12 cellular contexts compared by ENCODE assay signal in genomic region chr2:174667461-174667860, GRCh38.
DNase-seq lines count a peak whose midpoint lies in the region; ATAC-seq, FAIRE-seq and TF ChIP-seq lines count a peak whose summit lies in the region.
"Had no signal": no experiment of that assay in that cellular context is flagged by ENCODE, and none has a peak within 500 bp of the region (broad histone marks: within the 10 kb centered on the region; RNA-seq: fewer than 3 reads in every experiment).

No MANE protein-coding gene starts in this region.

- no peaks in the 10 kb centered on the region for H3K27me3 Mint-ChIP-seq in activated CD4-positive, alpha-beta memory T cell treated with anti-CD3 and anti-CD28 coated beads, Interleukin-2, amount 10 ng/mL, durations not matched to agents 7 days and 5 days
- H3K27me3 Mint-ChIP-seq: activated T-cell treated with anti-CD3 and anti-CD28 coated beads, Interleukin-2, amount 50 U/mL, for 24 hours had no signal

- no peak overlapping the region for H3K4me3 ChIP-seq in right lobe of liver
- H3K4me3 ChIP-seq in HepG2 (replicated peaks in 1 of 3; ENCODE audit: insufficient read depth in 1 of 3, low read depth in 2 of 3, low read length in 3 of 3) = no peak overlapping the region
- no peak overlapping the region for H3K4me3 ChIP-seq in muscle layer of colon (ENCODE audit: low read depth in 1 of 2, low read length in 2 of 2)
- H3K4me3 ChIP-seq in uterus = no peak overlapping the region
- H3K4me3 ChIP-seq: upper lobe of left lung had no signal

- H3K4me2 ChIP-seq in HepG2 (ENCODE audit: low read depth, low read length) = no peak overlapping the region

- peaks cover 7% of the 10 kb centered on the region for H3K9me3 Mint-ChIP-seq in activated CD4-positive, alpha-beta memory T cell treated with anti-CD3 and anti-CD28 coated beads, Interleukin-2, amount 10 ng/mL, durations not matched to agents 7 days and 5 days

- H3K27ac ChIP-seq in right lobe of liver (no peak overlapping the region), HepG2 (ENCODE audit: extremely low read length, insufficient read depth, low read length) (no peak overlapping the region), caudate nucleus (ENCODE audit: low read depth, low read length) (peak overlapping the region; percentile 94), muscle layer of colon (ENCODE audit: low read depth, low read length) (peak overlapping the region; percentile 49), uterus (peak overlapping the region; percentile 24 to 36)

- H3K9me3 ChIP-seq in right lobe of liver = no peaks in the 10 kb centered on the region
- no peaks in the 10 kb centered on the region for H3K9me3 ChIP-seq in HepG2 (ENCODE audit: low read length)
- H3K9me3 ChIP-seq in muscle layer of colon (ENCODE audit: low read length) = no peaks in the 10 kb centered on the region
- H3K9me3 ChIP-seq in uterus = no peaks in the 10 kb centered on the region

- DNase-seq in right lobe of liver (peak in 1 of 3 donors; percentile 30), HepG2 (ENCODE audit: low spot score) (no peak), caudate nucleus (lab: John Stamatoyannopoulos, UW) (peak in 1 of 61 donors; percentile 46), uterus (no peak)
- no peak for DNase-seq in activated CD4-positive, alpha-beta memory T cell treated with anti-CD3 and anti-CD28 coated beads, Interleukin-2, amount 10 ng/mL, durations not matched to agents 7 days and 5 days
- DNase-seq: activated T-cell treated with anti-CD3 and anti-CD28 coated beads, Interleukin-2, amount 50 U/mL, for 24 hours had no signal

- ATAC-seq in right lobe of liver (peak; percentile 49 to 66 (median 56)), HepG2 (no peak), GM21619 (IDR thresholded peaks at IDR 0.05; ENCODE audit: unreplicated experiment) (no peak), HG03521 (IDR thresholded peaks at IDR 0.05; ENCODE audit: unreplicated experiment) (no peak)

- H3K27ac Mint-ChIP-seq in activated CD4-positive, alpha-beta memory T cell treated with anti-CD3 and anti-CD28 coated beads, Interleukin-2, amount 10 ng/mL, durations not matched to agents 7 days and 5 days = no peak overlapping the region
- H3K27ac Mint-ChIP-seq: activated T-cell treated with anti-CD3 and anti-CD28 coated beads, Interleukin-2, amount 50 U/mL, for 24 hours had no signal

- 37% methylated on average over 4 of the region's 4 CpGs for WGBS in right lobe of liver (ENCODE audit: insufficient coverage, low coverage, low lambda C conversion rate, missing lambda C conversion rate)
- 47% methylated on average over 4 of the region's 4 CpGs for WGBS in HepG2 (ENCODE audit: low lambda C conversion rate)

- in situ Hi-C loops in HepG2 (cut with HindIII; ENCODE audit: extremely low pct_ligation_motif_present, low pct_unique_long_range_greater_than_20kb) = no loop called here

- no peaks in the 10 kb centered on the region for H3K79me2 ChIP-seq in HepG2 (ENCODE audit: insufficient read depth, low read length)

- peaks cover 15% of the 10 kb centered on the region for H3K36me3 Mint-ChIP-seq in activated CD4-positive, alpha-beta memory T cell treated with anti-CD3 and anti-CD28 coated beads, Interleukin-2, amount 10 ng/mL, durations not matched to agents 7 days and 5 days (ENCODE audit: low read depth)

- no peaks in the 10 kb centered on the region for H4K20me1 ChIP-seq in HepG2 (ENCODE audit: insufficient read depth, low read length)

- H3K9ac ChIP-seq in HepG2 (ENCODE audit: insufficient read depth, low read depth, low read length) = no peak overlapping the region
- peak overlapping the region; percentile 6 for H3K9ac ChIP-seq in muscle layer of colon (ENCODE audit: low read length)

- H2AFZ ChIP-seq in HepG2 (ENCODE audit: low read length) = no peak overlapping the region

- peaks cover 0 to 4% (median 0%) of the 10 kb centered on the region in 4 donors for H3K4me1 ChIP-seq in right lobe of liver
- no peaks in the 10 kb centered on the region for H3K4me1 ChIP-seq in HepG2 (ENCODE audit: insufficient read depth, low read length)
- peaks cover 65% of the 10 kb centered on the region for H3K4me1 ChIP-seq in muscle layer of colon (ENCODE audit: insufficient read depth, low read length)
- no peaks in the 10 kb centered on the region for H3K4me1 ChIP-seq in uterus

- no peak overlapping the region for H3K4me3 Mint-ChIP-seq in activated CD4-positive, alpha-beta memory T cell treated with anti-CD3 and anti-CD28 coated beads, Interleukin-2, amount 10 ng/mL, durations not matched to agents 7 days and 5 days
- H3K4me3 Mint-ChIP-seq: activated T-cell treated with anti-CD3 and anti-CD28 coated beads, Interleukin-2, amount 50 U/mL, for 24 hours had no signal

- TF ChIP-seq RAD21 in HepG2 (CRISPR knock-in tag; IDR thresholded peaks at IDR 0.05) = no peak

- H3K27me3 ChIP-seq in right lobe of liver (no peaks in the 10 kb centered on the region), HepG2 (ENCODE audit: control insufficient read depth in 1 of 2, insufficient read depth in 2 of 2, low read length in 2 of 2) (peaks cover 2 to 38% of the 10 kb centered on the region in 2 experiments; a peak in 4 of 5 replicates), muscle layer of colon (ENCODE audit: control insufficient read depth in 1 of 2, insufficient read depth in 2 of 2, low read length in 2 of 2) (no peaks in the 10 kb centered on the region), uterus (no peaks in the 10 kb centered on the region)
- H3K27me3 ChIP-seq: upper lobe of left lung had no signal

- intact Hi-C loops in right lobe of liver (cut with DNase I) = no loop called here
- intact Hi-C loops in HepG2 (cut with micrococcal nuclease; ENCODE audit: unreplicated experiment) = no loop called here
- intact Hi-C loops in uterus (cut with DNase I; ENCODE audit: low total_unique reads) = no loop called here

- CTCF ChIA-PET in HepG2 (lab: Yijun Ruan, JAX; ENCODE audit: low intra/inter-chr PET ratio, low total read pairs) = no interaction called here
- CTCF ChIA-PET in activated CD4-positive, alpha-beta memory T cell treated with anti-CD3 and anti-CD28 coated beads, Interleukin-2, amount 10 ng/mL, durations not matched to agents 7 days and 5 days (lab: Charles Lee) = interaction anchor here (0.8 to 1.6 kb wide), 4 partner anchors 12 to 95 kb away, joined by 3 to 4 read pairs (median 4); no protein-coding TSS in a partner anchor

- no peak for TF ChIP-seq POLR2A in right lobe of liver (IDR thresholded peaks at IDR 0.05)
- TF ChIP-seq POLR2A in HepG2 (IDR thresholded peaks at IDR 0.05; ENCODE audit: insufficient read depth in 1 of 2, low read depth in 2 of 2, low read length in 2 of 2) = no peak
- TF ChIP-seq POLR2A in uterus (IDR thresholded peaks at IDR 0.05) = no peak

- no peak for TF ChIP-seq EP300 in HepG2 (IDR thresholded peaks at IDR 0.05; ENCODE audit: low read depth in 2 of 2, low read length in 2 of 2)
- no peak for TF ChIP-seq EP300 in HepG2 (CRISPR knock-in tag; IDR thresholded peaks at IDR 0.05; ENCODE audit: borderline replicate concordance)

- H3K4me1 Mint-ChIP-seq in activated CD4-positive, alpha-beta memory T cell treated with anti-CD3 and anti-CD28 coated beads, Interleukin-2, amount 10 ng/mL, durations not matched to agents 7 days and 5 days = peaks cover 10% of the 10 kb centered on the region

- POLR2A ChIA-PET in HepG2 (lab: Yijun Ruan, JAX) = no interaction called here
- POLR2A ChIA-PET in activated CD4-positive, alpha-beta memory T cell treated with anti-CD3 and anti-CD28 coated beads, Interleukin-2, amount 10 ng/mL, durations not matched to agents 7 days and 5 days (lab: Charles Lee) = interaction anchor here (2.0 to 2.7 kb wide), 2 partner anchors 14 to 34 kb away, joined by 6 to 14 read pairs; no protein-coding TSS in a partner anchor

- H3K36me3 ChIP-seq in right lobe of liver (no peaks in the 10 kb centered on the region), HepG2 (replicated peaks in 1 of 2; ENCODE audit: control insufficient read depth in 1 of 2, insufficient read depth in 2 of 2, low read length in 2 of 2) (no peaks in the 10 kb centered on the region), muscle layer of colon (ENCODE audit: insufficient read depth, low read length) (no peaks in the 10 kb centered on the region), uterus (no peaks in the 10 kb centered on the region)
- H3K36me3 ChIP-seq: upper lobe of left lung had no signal

- TF ChIP-seq CTCF in right lobe of liver (IDR thresholded peaks at IDR 0.05) = no peak
- no peak for TF ChIP-seq CTCF in HepG2 (CRISPR knock-in tag; IDR thresholded peaks at IDR 0.05)
- TF ChIP-seq CTCF in uterus (IDR thresholded peaks at IDR 0.05) = no peak

- no peak for FAIRE-seq in HepG2 (lab: Jason Lieb, UNC)
- FAIRE-seq: keratinocyte, TTC549 had no signal

- BruUV-seq in HepG2 (replicated peaks; lab: Mats Ljungman, UMichigan) = no TSS peak

TF ChIP-seq in HepG2, 621 proteins besides CTCF, POLR2A, EP300 and RAD21 (continues in another document):
- TF ChIP-seq THAP8 (CRISPR knock-in tag; IDR thresholded peaks at IDR 0.05; ENCODE audit: borderline replicate concordance) = no peak
- no peak for TF ChIP-seq ZNF292 (CRISPR knock-in tag; IDR thresholded peaks at IDR 0.05; ENCODE audit: borderline replicate concordance, low read depth)
- no peak for TF ChIP-seq NONO (IDR thresholded peaks at IDR 0.05)
- TF ChIP-seq NONO (CRISPR knock-in tag; conservative IDR thresholded peaks at IDR 0.05) = no peak
- no peak for TF ChIP-seq RNF219 (CRISPR knock-in tag; IDR thresholded peaks at IDR 0.05)
- TF ChIP-seq KLF9 (CRISPR knock-in tag; IDR thresholded peaks at IDR 0.05; ENCODE audit: low read depth) = no peak
- TF ChIP-seq NCOR1 (IDR thresholded peaks at IDR 0.05; ENCODE audit: borderline replicate concordance, low read length) = no peak
- no peak for TF ChIP-seq GABPB1 (CRISPR knock-in tag; IDR thresholded peaks at IDR 0.05)

Comparison
In these comparisons a context has a peak if more than half of its experiments do, and no peak if none do; other contexts are left out.
1. ATAC-seq: peak in right lobe of liver (4 of 4); none in HepG2 (single experiment), GM21619 (single experiment) and HG03521 (single experiment).
2. H3K27ac ChIP-seq: peak in caudate nucleus (single experiment), muscle layer of colon (single experiment) and uterus (2 of 2); none in right lobe of liver (0 of 3) and HepG2 (single experiment).